ENCODE assay signal across 38 cellular contexts in the genomic region with DNA sequence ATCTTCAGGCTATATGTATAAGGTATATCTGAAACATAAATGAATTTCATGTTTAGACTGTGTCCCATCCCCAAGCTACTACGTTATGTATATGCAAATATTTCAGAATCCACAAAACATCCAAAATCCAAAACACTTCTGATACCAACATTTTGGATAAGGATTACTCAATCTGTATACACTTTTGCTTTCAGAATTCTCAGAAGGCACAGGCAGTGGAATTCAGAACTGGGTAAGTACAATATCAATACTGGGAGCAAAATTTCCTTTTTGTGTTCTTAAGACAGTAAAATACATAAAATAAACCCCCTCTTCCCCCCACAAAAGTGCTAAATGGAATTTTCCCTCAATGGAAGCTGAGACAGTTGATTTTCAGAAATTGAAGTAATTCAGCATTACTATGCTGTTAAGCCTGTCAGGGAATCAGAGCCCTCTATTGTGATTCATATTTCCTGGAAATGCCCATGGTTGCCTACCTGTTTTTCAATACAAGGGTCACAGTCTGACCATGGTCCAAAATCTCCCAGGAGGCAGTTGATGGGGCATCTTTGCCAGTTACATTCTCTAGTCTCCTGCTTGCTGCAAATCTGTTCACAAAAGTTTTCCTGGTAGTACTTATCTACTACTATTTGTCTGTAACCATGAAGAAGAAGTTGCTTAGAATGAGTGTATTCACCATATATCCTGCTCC. TPM values are rescaled to one million over a fixed set of nuclear protein-coding genes. Genes with fewer than 3 reads are reported as not detected.
"Had no signal": no experiment of that assay in that cellular context is flagged by ENCODE, and none has a peak within 500 bp of the region (broad histone marks: within the 10 kb centered on the region; RNA-seq: fewer than 3 reads in every experiment).

No MANE protein-coding gene starts in this region.

- H3K27ac ChIP-seq: ascending aorta, cardiac muscle cell, VCaP had no signal

- H3K4me3 ChIP-seq: ascending aorta, cardiac muscle cell had no signal

- H3K36me3 ChIP-seq: ascending aorta, cardiac muscle cell had no signal

- DNase-seq: activated B cell treated with CpG ODN at 0.5 μM for 24 hours; activated CD4-positive, alpha-beta memory T cell treated with anti-CD3 and anti-CD28 coated beads for 36 hours; activated CD4-positive, alpha-beta T cell treated with anti-CD3 and anti-CD28 coated beads for 4 hours; activated CD4-positive, alpha-beta T cell treated with anti-CD3 and anti-CD28 coated beads, Interleukin-2, amount 10 ng/mL, durations not matched to agents 24 days and 14 days; activated CD4-positive, alpha-beta T cell treated with anti-CD3 and anti-CD28 coated beads, Interleukin-2, amount 50 U/mL, for 1 hour; activated CD4-positive, alpha-beta T cell treated with anti-CD3 and anti-CD28 coated beads, Interleukin-2, amount 50 U/mL, for 4 hours; activated CD4-positive, CD25-positive, alpha-beta regulatory T cell treated with anti-CD3 and anti-CD28 coated beads, Interleukin-2, amount 50 U/mL, for 72 hours; activated CD8-positive, alpha-beta memory T cell treated with anti-CD3 and anti-CD28 coated beads, Interleukin-2, amount 50 U/mL, for 4 hours; activated CD8-positive, alpha-beta T cell treated with anti-CD3 and anti-CD28 coated beads for 36 hours; activated effector memory CD4-positive, alpha-beta T cell treated with anti-CD3 and anti-CD28 coated beads, Interleukin-2, amount 50 U/mL, for 16 hours; activated gamma-delta T cell treated with Interleukin-2 at 50 U/mL for 16 hours; activated naive CD4-positive, alpha-beta T cell; activated naive CD4-positive, alpha-beta T cell treated with anti-CD3 and anti-CD28 coated beads for 36 hours; activated naive CD4-positive, alpha-beta T cell treated with anti-CD3 and anti-CD28 coated beads, Interleukin-2, amount 50 U/mL, for 16 hours; activated naive CD8-positive, alpha-beta T cell treated with anti-CD3 and anti-CD28 coated beads, Interleukin-2, amount 10 ng/mL, durations not matched to agents 7 days and 5 days; activated naive CD8-positive, alpha-beta T cell treated with anti-CD3 and anti-CD28 coated beads, Interleukin-2, amount 50 U/mL, for 24 hours; activated T-cell treated with anti-CD3 and anti-CD28 coated beads for 4 hours; activated T-cell treated with anti-CD3 and anti-CD28 coated beads, Interleukin-2, amount 50 U/mL, for 1 hour; activated T-cell treated with anti-CD3 and anti-CD28 coated beads, Interleukin-2, amount 50 U/mL, for 4 hours; activated T-cell treated with anti-CD3 and anti-CD28 coated beads, Interleukin-2, amount 50 U/mL, for 72 hours; amygdala; anterior cingulate cortex; caudate nucleus; SW 1271; T-helper 1 cell; T-helper 2 cell; T-helper 9 cell had no signal

- H3K4me1 ChIP-seq: ascending aorta had no signal

- H3K36me3 Mint-ChIP-seq: activated CD4-positive, alpha-beta memory T cell treated with anti-CD3 and anti-CD28 coated beads for 36 hours; activated naive CD8-positive, alpha-beta T cell; activated naive CD8-positive, alpha-beta T cell treated with anti-CD3 and anti-CD28 coated beads, Interleukin-2, amount 10 ng/mL, durations not matched to agents 7 days and 5 days; brain had no signal

- H3K27me3 ChIP-seq: ascending aorta, cardiac muscle cell had no signal

- ATAC-seq: activated CD8-positive, alpha-beta T cell treated with anti-CD3 and anti-CD28 coated beads for 36 hours; activated naive CD8-positive, alpha-beta T cell treated with anti-CD3 and anti-CD28 coated beads, Interleukin-2, amount 50 U/mL, for 24 hours; activated T-cell treated with anti-CD3 and anti-CD28 coated beads, Interleukin-2, amount 50 U/mL, for 4 hours; activated T-cell treated with anti-CD3 and anti-CD28 coated beads, Interleukin-2, amount 50 U/mL, for 72 hours; activated T-helper 17 cell treated with anti-CD3 and anti-CD28 coated beads, Interleukin-2, amount 50 U/mL, for 72 hours had no signal

- H3K27ac Mint-ChIP-seq: activated B cell treated with CpG ODN at 0.5 μM for 24 hours; activated CD4-positive, alpha-beta memory T cell treated with anti-CD3 and anti-CD28 coated beads for 36 hours; activated CD4-positive, alpha-beta T cell treated with anti-CD3 and anti-CD28 coated beads, Interleukin-2, amount 10 ng/mL, durations not matched to agents 24 days and 14 days; activated CD8-positive, alpha-beta T cell treated with anti-CD3 and anti-CD28 coated beads for 36 hours; activated naive CD4-positive, alpha-beta T cell treated with anti-CD3 and anti-CD28 coated beads for 36 hours; activated naive CD8-positive, alpha-beta T cell; activated naive CD8-positive, alpha-beta T cell treated with anti-CD3 and anti-CD28 coated beads, Interleukin-2, amount 10 ng/mL, durations not matched to agents 7 days and 5 days; activated naive CD8-positive, alpha-beta T cell treated with anti-CD3 and anti-CD28 coated beads, Interleukin-2, amount 50 U/mL, for 24 hours; activated T-cell treated with anti-CD3 and anti-CD28 coated beads, Interleukin-2, amount 50 U/mL, for 72 hours; activated T-helper 1 cell treated with anti-CD3 and anti-CD28 coated beads, Interleukin-12 subunit alpha, Interleukin-12 subunit beta, Interleukin-2, Interleukin-4 antibody, amounts not matched to agents 30 ng/mL and 10 ng/mL and 1 ng/mL, durations not matched to agents 14 hours and 24 hours and 36 hours; activated T-helper 17 cell treated with anti-CD3 and anti-CD28 coated beads, Interleukin-2, amount 50 U/mL, for 72 hours; brain; T-helper 1 cell treated with Interleukin-12 subunit alpha and Interleukin-12 subunit beta and Interleukin-4 antibody, amounts not matched to agents 30 μg/mL and 1 μg/mL, for 36 hours; T-helper 2 cell treated with Interferon-gamma antibody and Interleukin-4, amounts not matched to agents 5 μg/mL and 100 μg/mL, for 36 hours had no signal

- H3K9me3 Mint-ChIP-seq: activated CD4-positive, alpha-beta memory T cell treated with anti-CD3 and anti-CD28 coated beads for 36 hours; activated CD4-positive, alpha-beta T cell treated with anti-CD3 and anti-CD28 coated beads, Interleukin-2, amount 10 ng/mL, durations not matched to agents 24 days and 14 days; activated naive CD4-positive, alpha-beta T cell treated with anti-CD3 and anti-CD28 coated beads for 36 hours; activated naive CD8-positive, alpha-beta T cell treated with anti-CD3 and anti-CD28 coated beads, Interleukin-2, amount 50 U/mL, for 24 hours; activated T-cell treated with anti-CD3 and anti-CD28 coated beads, Interleukin-2, amount 50 U/mL, for 4 hours; activated T-helper 1 cell treated with anti-CD3 and anti-CD28 coated beads, Interleukin-12 subunit alpha, Interleukin-12 subunit beta, Interleukin-2, Interleukin-4 antibody, amounts not matched to agents 30 ng/mL and 10 ng/mL and 1 ng/mL, durations not matched to agents 14 hours and 24 hours and 36 hours; T-helper 1 cell treated with Interleukin-12 subunit alpha and Interleukin-12 subunit beta and Interleukin-4 antibody, amounts not matched to agents 30 μg/mL and 1 μg/mL, for 36 hours had no signal

RNA-seq across cellular contexts. Expression of gene C6, which starts 12.1 kb away (rescaled TPM):
- total RNA-seq: activated B cell treated with CpG ODN at 0.5 μM for 24 hours; activated CD4-positive, alpha-beta memory T cell treated with anti-CD3 and anti-CD28 coated beads for 36 hours; activated CD4-positive, alpha-beta T cell treated with anti-CD3 and anti-CD28 coated beads, Interleukin-2, amount 10 ng/mL, durations not matched to agents 24 days and 14 days; activated CD8-positive, alpha-beta memory T cell treated with anti-CD3 and anti-CD28 coated beads for 36 hours; activated CD8-positive, alpha-beta T cell treated with anti-CD3 and anti-CD28 coated beads for 36 hours; activated naive CD4-positive, alpha-beta T cell treated with anti-CD3 and anti-CD28 coated beads for 36 hours; activated naive CD8-positive, alpha-beta T cell treated with anti-CD3 and anti-CD28 coated beads, Interleukin-2, amount 10 ng/mL, durations not matched to agents 7 days and 5 days; activated T-cell treated with anti-CD3 and anti-CD28 coated beads, Interleukin-2, amount 50 U/mL, for 72 hours; activated T-helper 1 cell treated with anti-CD3 and anti-CD28 coated beads, Interleukin-12 subunit alpha, Interleukin-12 subunit beta, Interleukin-2, Interleukin-4 antibody, amounts not matched to agents 30 ng/mL and 10 ng/mL and 1 ng/mL, durations not matched to agents 14 hours and 24 hours and 36 hours; activated T-helper 17 cell treated with anti-CD3 and anti-CD28 coated beads, Interleukin-2, amount 50 U/mL, for 72 hours; bronchial epithelial cell had no signal
